In genomic region chr21:6110716-6111343, GRCh38 we compare ENCODE assay signal across 8 cellular contexts.
A peak's percentile ranks its signal among the peaks of the same experiment; 100 is the strongest.
DNase-seq lines count a peak whose midpoint lies in the region; ATAC-seq and TF ChIP-seq lines count a peak whose summit lies in the region.
"Not testable (repeated sequence)": the region's sequence is repeated elsewhere in the genome, so short reads cannot be mapped to it uniquely, and the experiment has no call there.

No MANE protein-coding gene starts in this region.

- TF ChIP-seq POLR2A in body of pancreas (IDR thresholded peaks at IDR 0.05): not testable (repeated sequence)

- H3K4me1 Mint-ChIP-seq in memory B cell: not testable (repeated sequence)

- H3K27me3 Mint-ChIP-seq in memory B cell: not testable (repeated sequence)

- H3K4me3 Mint-ChIP-seq in memory B cell: not testable (repeated sequence)

- H3K4me3 ChIP-seq in OCI-LY1 (ENCODE audit: low read depth, low read length, poor library complexity, severe bottlenecking): peak overlapping the region; percentile 45
- H3K4me3 ChIP-seq in body of pancreas, upper lobe of right lung: not testable (repeated sequence)

- H3K27ac ChIP-seq in OCI-LY1 (ENCODE audit: low read depth, low read length, poor library complexity, severe bottlenecking); body of pancreas; upper lobe of right lung: not testable (repeated sequence)

- not testable (repeated sequence) for TF ChIP-seq CTCF in OCI-LY1 (IDR thresholded peaks at IDR 0.05; ENCODE audit: low read length); body of pancreas (IDR thresholded peaks at IDR 0.05); upper lobe of right lung (IDR thresholded peaks at IDR 0.05)

- not testable (repeated sequence) for H3K9me2 ChIP-seq in OCI-LY1 (ENCODE audit: low read depth, low read length)

- not testable (repeated sequence) for H3F3A ChIP-seq in OCI-LY1 (ENCODE audit: insufficient read depth, low read length)

- ATAC-seq in GM18870 (IDR thresholded peaks at IDR 0.05; ENCODE audit: unreplicated experiment) (peak; percentile 50), GM21381 (IDR thresholded peaks at IDR 0.05; ENCODE audit: unreplicated experiment) (peak; percentile 72), HG02759 (IDR thresholded peaks at IDR 0.05; ENCODE audit: unreplicated experiment) (peak; percentile 85), HG03135 (IDR thresholded peaks at IDR 0.05; ENCODE audit: unreplicated experiment) (peak; percentile 68), body of pancreas (peak; percentile 83), memory B cell (ENCODE audit: low read depth) (peak; percentile 76), upper lobe of right lung (peak; percentile 92)

- not testable (repeated sequence) for H3K36me3 ChIP-seq in OCI-LY1 (ENCODE audit: insufficient read depth, low read length); body of pancreas (replicated peaks in 1 of 2; ENCODE audit: insufficient read depth in 1 of 2, low read depth in 2 of 2); upper lobe of right lung

- not testable (repeated sequence) for H4K20me1 ChIP-seq in OCI-LY1 (ENCODE audit: insufficient read depth, low read length)

- H3K36me3 Mint-ChIP-seq in memory B cell: not testable (repeated sequence)

- H3K9ac ChIP-seq in OCI-LY1 (ENCODE audit: low read length): not testable (repeated sequence)

- not testable (repeated sequence) for H3K9me3 Mint-ChIP-seq in memory B cell

- not testable (repeated sequence) for H3K9me3 ChIP-seq in OCI-LY1 (ENCODE audit: low read length); body of pancreas; upper lobe of right lung

- H2AFZ ChIP-seq in OCI-LY1 (ENCODE audit: low read length): not testable (repeated sequence)

- no CpG with 5 or more reads among the region's 110 CpGs for whole genome bisulfite sequencing in body of pancreas, 2 donors

- not testable (repeated sequence) for H3K79me2 ChIP-seq in OCI-LY1 (ENCODE audit: insufficient read depth, low read length)

- H3K27ac Mint-ChIP-seq in memory B cell: not testable (repeated sequence)

- not testable (repeated sequence) for H3K27me3 ChIP-seq in OCI-LY1 (ENCODE audit: insufficient read depth, low read length); body of pancreas; upper lobe of right lung

- H3K4me1 ChIP-seq in OCI-LY1 (ENCODE audit: insufficient read depth, low read length, severe bottlenecking); body of pancreas; upper lobe of right lung: not testable (repeated sequence)

- intact Hi-C loops in body of pancreas (cut with DNase I); upper lobe of right lung (cut with DNase I): not testable (repeated sequence)

- not testable (repeated sequence) for DNase-seq in body of pancreas; memory B cell (ENCODE audit: low spot score in 2 of 2); upper lobe of right lung

- not testable (repeated sequence) for H3K4me2 ChIP-seq in OCI-LY1 (ENCODE audit: low read length)
